In the genomic region with DNA sequence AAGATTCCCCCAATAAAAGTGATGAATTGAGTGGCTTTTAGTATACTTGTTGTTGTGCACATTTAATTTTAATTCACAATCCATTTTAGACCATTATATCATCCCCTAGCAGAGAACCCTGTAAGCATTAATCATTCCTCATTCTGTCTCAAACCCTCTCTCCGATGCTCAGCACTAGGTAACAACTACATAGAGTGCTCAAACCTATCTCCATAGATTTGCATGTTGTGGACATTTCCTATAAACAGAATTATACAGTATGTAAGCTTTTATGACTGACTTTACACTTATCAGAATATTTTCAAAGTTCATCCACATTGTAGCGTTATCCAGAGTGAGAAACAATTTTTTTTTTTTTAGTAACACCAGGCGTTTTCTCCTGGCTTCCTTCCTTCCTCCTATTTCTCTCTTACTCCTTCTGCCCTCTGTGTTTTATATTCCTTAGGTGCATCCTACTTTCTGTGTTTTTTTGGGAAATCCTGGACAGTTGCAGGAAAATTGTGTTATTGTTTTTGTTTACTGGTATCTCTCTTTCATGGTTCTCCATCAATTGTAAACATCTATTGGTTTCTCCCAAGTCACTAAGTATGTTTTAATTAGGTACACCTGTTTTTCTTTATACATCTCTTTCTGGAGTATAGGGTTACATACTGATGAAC, we compare ENCODE assay signal across 20 cellular contexts.
A peak's percentile ranks its signal among the peaks of the same experiment; 100 is the strongest.
DNase-seq lines count a peak whose midpoint lies in the region; ATAC-seq, FAIRE-seq and TF ChIP-seq lines count a peak whose summit lies in the region.
"Had no signal": no experiment of that assay in that cellular context is flagged by ENCODE, and none has a peak within 500 bp of the region (broad histone marks: within the 10 kb centered on the region; RNA-seq: fewer than 3 reads in every experiment).

No MANE protein-coding gene starts in this region.

- FAIRE-seq in RCC 7860 (lab: Jason Lieb, UNC): no peak

- POLR2A ChIA-PET in SK-N-SH (lab: Yijun Ruan, JAX): no interaction called here

- TF ChIP-seq RAD21 in SK-N-SH (IDR thresholded peaks at IDR 0.05; ENCODE audit: low read length): no peak

- H3K27ac Mint-ChIP-seq in stimulated activated effector memory CD8-positive, alpha-beta T cell treated with anti-CD3 and anti-CD28 coated beads, Interleukin-12 subunit alpha, Interleukin-12 subunit beta, amount 100 ng/mL, for 72 hours: no peak overlapping the region
- H3K27ac Mint-ChIP-seq: activated CD8-positive, alpha-beta T cell treated with anti-CD3 and anti-CD28 coated beads, Interleukin-2, amount 10 ng/mL, durations not matched to agents 7 days and 5 days; activated T-helper 1 cell treated with anti-CD3 and anti-CD28 coated beads, Interleukin-12 subunit alpha, Interleukin-12 subunit beta, Interleukin-2, Interleukin-4 antibody, amounts not matched to agents 30 ng/mL and 10 ng/mL and 1 ng/mL, durations not matched to agents 14 hours and 24 hours and 36 hours; CD14-positive monocyte; naive thymus-derived CD4-positive, alpha-beta T cell; stimulated activated naive CD8-positive, alpha-beta T cell treated with anti-CD3 and anti-CD28 coated beads, Interleukin-15, Interleukin-2, amounts not matched to agents 100 ng/mL and 50 ng/mL, for 24 hours had no signal

- no peak overlapping the region for H3K4me3 ChIP-seq in SK-N-SH (ENCODE audit: low read depth in 2 of 2, low read length in 1 of 2)
- H3K4me3 ChIP-seq: adrenal gland, lung, prostate gland had no signal

- H3K36me3 ChIP-seq in SK-N-SH (replicated peaks in 1 of 2; ENCODE audit: control insufficient read depth in 1 of 2, insufficient read depth in 2 of 2, low read length in 1 of 2): no peaks in the 10 kb centered on the region
- H3K36me3 ChIP-seq: adrenal gland, prostate gland had no signal

- H3K36me3 Mint-ChIP-seq in stimulated activated effector memory CD8-positive, alpha-beta T cell treated with anti-CD3 and anti-CD28 coated beads, Interleukin-12 subunit alpha, Interleukin-12 subunit beta, amount 100 ng/mL, for 72 hours: no peaks in the 10 kb centered on the region
- H3K36me3 Mint-ChIP-seq: CD14-positive monocyte had no signal

- no peak overlapping the region for H3K4me3 Mint-ChIP-seq in stimulated activated effector memory CD8-positive, alpha-beta T cell treated with anti-CD3 and anti-CD28 coated beads, Interleukin-12 subunit alpha, Interleukin-12 subunit beta, amount 100 ng/mL, for 72 hours
- H3K4me3 Mint-ChIP-seq: activated CD8-positive, alpha-beta T cell treated with anti-CD3 and anti-CD28 coated beads, Interleukin-2, amount 10 ng/mL, durations not matched to agents 7 days and 5 days; activated T-helper 1 cell treated with anti-CD3 and anti-CD28 coated beads, Interleukin-12 subunit alpha, Interleukin-12 subunit beta, Interleukin-2, Interleukin-4 antibody, amounts not matched to agents 30 ng/mL and 10 ng/mL and 1 ng/mL, durations not matched to agents 14 hours and 24 hours and 36 hours; CD14-positive monocyte; naive thymus-derived CD4-positive, alpha-beta T cell; stimulated activated naive CD8-positive, alpha-beta T cell treated with anti-CD3 and anti-CD28 coated beads, Interleukin-15, Interleukin-2, amounts not matched to agents 100 ng/mL and 50 ng/mL, for 24 hours had no signal

- H2AFZ ChIP-seq in SK-N-SH (ENCODE audit: low read depth): no peak overlapping the region

- no peaks in the 10 kb centered on the region for H4K20me1 ChIP-seq in SK-N-SH (ENCODE audit: insufficient read depth)

- TF ChIP-seq EP300 in SK-N-SH (IDR thresholded peaks at IDR 0.05; ENCODE audit: borderline replicate concordance in 1 of 2, low read depth in 1 of 2, low read length in 1 of 2): no peak

- no peak overlapping the region for H3K9ac ChIP-seq in SK-N-SH

- H3K4me1 Mint-ChIP-seq in stimulated activated effector memory CD8-positive, alpha-beta T cell treated with anti-CD3 and anti-CD28 coated beads, Interleukin-12 subunit alpha, Interleukin-12 subunit beta, amount 100 ng/mL, for 72 hours: peaks cover 15% of the 10 kb centered on the region
- H3K4me1 Mint-ChIP-seq: CD14-positive monocyte had no signal

- no peaks in the 10 kb centered on the region for H3K79me2 ChIP-seq in SK-N-SH (ENCODE audit: insufficient read depth)

- peaks cover 28% of the 10 kb centered on the region; the same call in 1 of the 2 replicates for H3K27me3 ChIP-seq in SK-N-SH (ENCODE audit: insufficient read depth)

- no peaks in the 10 kb centered on the region for H3K9me3 ChIP-seq in SK-N-SH
- H3K9me3 ChIP-seq: adrenal gland, prostate gland had no signal

- no peaks in the 10 kb centered on the region for H3K4me1 ChIP-seq in SK-N-SH (ENCODE audit: control insufficient read depth in 1 of 2, insufficient read depth in 2 of 2, low read depth in 1 of 2, low read length in 1 of 2)
- H3K4me1 ChIP-seq: adrenal gland, prostate gland had no signal

- WGBS in SK-N-SH (ENCODE audit: low lambda C conversion rate): 3% methylated on average over 3 of the region's 3 CpGs

- no peak for TF ChIP-seq CTCF in SK-N-SH (IDR thresholded peaks at IDR 0.05)

- peaks cover 37% of the 10 kb centered on the region for H3K9me3 Mint-ChIP-seq in stimulated activated effector memory CD8-positive, alpha-beta T cell treated with anti-CD3 and anti-CD28 coated beads, Interleukin-12 subunit alpha, Interleukin-12 subunit beta, amount 100 ng/mL, for 72 hours

- DNase-seq in SK-N-SH (no peak), RCC 7860 (ENCODE audit: low spot score) (peak; percentile 17), glomerular visceral epithelial cell (ENCODE audit: extremely low spot score) (peak; percentile 33), SIG-M5 (lab: John Stamatoyannopoulos, UW) (no peak)
- no peak for DNase-seq in stimulated activated effector memory CD8-positive, alpha-beta T cell treated with anti-CD3 and anti-CD28 coated beads, Interleukin-12 subunit alpha, Interleukin-12 subunit beta, amount 100 ng/mL, for 72 hours (ENCODE audit: low spot score in 2 of 2)
- DNase-seq: activated CD8-positive, alpha-beta T cell treated with anti-CD3 and anti-CD28 coated beads, Interleukin-2, amount 10 ng/mL, durations not matched to agents 7 days and 5 days; adrenal gland; effector memory CD4-positive, alpha-beta T cell; KG1; naive thymus-derived CD4-positive, alpha-beta T cell; NCI-H1092 treated with DMSO at 0.1 percent for 48 hours; NCI-H226 had no signal

- no peaks in the 10 kb centered on the region for H3F3A ChIP-seq in SK-N-SH (replicated peaks; ENCODE audit: insufficient read depth)

- H3K27ac ChIP-seq in SK-N-SH (ENCODE audit: low read depth in 2 of 2, low read length in 1 of 2): no peak overlapping the region
- H3K27ac ChIP-seq: adrenal gland, prostate gland had no signal

- peak; percentile 9; the same call in 2 of the 3 replicates for ATAC-seq in SK-N-SH treated with all-trans-retinoic acid at 6 μM for 48 hours
- ATAC-seq in stimulated activated effector memory CD8-positive, alpha-beta T cell treated with anti-CD3 and anti-CD28 coated beads, Interleukin-12 subunit alpha, Interleukin-12 subunit beta, amount 100 ng/mL, for 72 hours: peak; percentile 24
- ATAC-seq in HG02798 (IDR thresholded peaks at IDR 0.05; ENCODE audit: poor library complexity, unreplicated experiment): no peak
- no peak for ATAC-seq in HG02852 (IDR thresholded peaks at IDR 0.05; ENCODE audit: unreplicated experiment)
- ATAC-seq: activated CD8-positive, alpha-beta T cell treated with anti-CD3 and anti-CD28 coated beads, Interleukin-2, amount 10 ng/mL, durations not matched to agents 7 days and 5 days had no signal

- H3K4me2 ChIP-seq in SK-N-SH: no peak overlapping the region

- CTCF ChIA-PET in SK-N-SH (lab: Yijun Ruan, JAX): no interaction called here

- H3K9me2 ChIP-seq in SK-N-SH: no peaks in the 10 kb centered on the region

TF ChIP-seq in SK-N-SH treated with all-trans-retinoic acid at 6 μM for 48 hours, 23 proteins besides CTCF, POLR2A, EP300 and RAD21 (continues in another document):
- TF ChIP-seq ZFP30 (CRISPR knock-in tag; IDR thresholded peaks at IDR 0.05) (no peak), ZFP3 (CRISPR knock-in tag; IDR thresholded peaks at IDR 0.05) (no peak), PPARA (CRISPR knock-in tag; IDR thresholded peaks at IDR 0.05; ENCODE audit: borderline replicate concordance) (no peak), ZNF8 (CRISPR knock-in tag; IDR thresholded peaks at IDR 0.05) (no peak), ESRRG (CRISPR knock-in tag; IDR thresholded peaks at IDR 0.05) (no peak)

TF ChIP-seq in SK-N-SH, 30 proteins besides CTCF, POLR2A, EP300 and RAD21 (continues in another document):
- TF ChIP-seq MAX (IDR thresholded peaks at IDR 0.05; ENCODE audit: low read depth) (no peak), NRF1 (IDR thresholded peaks at IDR 0.05; ENCODE audit: low read depth, low read length) (no peak), SMC3 (IDR thresholded peaks at IDR 0.05; ENCODE audit: low read depth, low read length) (no peak), ELF1 (IDR thresholded peaks at IDR 0.05) (no peak), POLR2AphosphoS5 (IDR thresholded peaks at IDR 0.05; ENCODE audit: low read depth, low read length) (no peak), TEAD4 (IDR thresholded peaks at IDR 0.05; ENCODE audit: borderline replicate concordance, insufficient read depth) (no peak)
- TF ChIP-seq, protein P1, sequence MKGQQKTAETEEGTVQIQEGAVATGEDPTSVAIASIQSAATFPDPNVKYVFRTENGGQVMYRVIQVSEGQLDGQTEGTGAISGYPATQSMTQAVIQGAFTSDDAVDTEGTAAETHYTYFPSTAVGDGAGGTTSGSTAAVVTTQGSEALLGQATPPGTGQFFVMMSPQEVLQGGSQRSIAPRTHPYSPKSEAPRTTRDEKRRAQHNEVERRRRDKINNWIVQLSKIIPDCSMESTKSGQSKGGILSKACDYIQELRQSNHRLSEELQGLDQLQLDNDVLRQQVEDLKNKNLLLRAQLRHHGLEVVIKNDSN (IDR thresholded peaks at IDR 0.05; ENCODE audit: borderline replicate concordance, low read depth): no peak
- TF ChIP-seq, protein P2, sequence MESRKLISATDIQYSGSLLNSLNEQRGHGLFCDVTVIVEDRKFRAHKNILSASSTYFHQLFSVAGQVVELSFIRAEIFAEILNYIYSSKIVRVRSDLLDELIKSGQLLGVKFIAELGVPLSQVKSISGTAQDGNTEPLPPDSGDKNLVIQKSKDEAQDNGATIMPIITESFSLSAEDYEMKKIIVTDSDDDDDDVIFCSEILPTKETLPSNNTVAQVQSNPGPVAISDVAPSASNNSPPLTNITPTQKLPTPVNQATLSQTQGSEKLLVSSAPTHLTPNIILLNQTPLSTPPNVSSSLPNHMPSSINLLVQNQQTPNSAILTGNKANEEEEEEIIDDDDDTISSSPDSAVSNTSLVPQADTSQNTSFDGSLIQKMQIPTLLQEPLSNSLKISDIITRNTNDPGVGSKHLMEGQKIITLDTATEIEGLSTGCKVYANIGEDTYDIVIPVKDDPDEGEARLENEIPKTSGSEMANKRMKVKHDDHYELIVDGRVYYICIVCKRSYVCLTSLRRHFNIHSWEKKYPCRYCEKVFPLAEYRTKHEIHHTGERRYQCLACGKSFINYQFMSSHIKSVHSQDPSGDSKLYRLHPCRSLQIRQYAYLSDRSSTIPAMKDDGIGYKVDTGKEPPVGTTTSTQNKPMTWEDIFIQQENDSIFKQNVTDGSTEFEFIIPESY (IDR thresholded peaks at IDR 0.05; ENCODE audit: borderline replicate concordance, low read depth): no peak

Comparison
In these comparisons a context has a peak if more than half of its experiments do, and no peak if none do; other contexts are left out.
1. ATAC-seq: peak in SK-N-SH treated with all-trans-retinoic acid at 6 μM for 48 hours (single experiment) and stimulated activated effector memory CD8-positive, alpha-beta T cell treated with anti-CD3 and anti-CD28 coated beads, Interleukin-12 subunit alpha, Interleukin-12 subunit beta, amount 100 ng/mL, for 72 hours (single experiment); none in HG02798 (single experiment) and HG02852 (single experiment).
2. DNase-seq: peak in RCC 7860 (single experiment) and glomerular visceral epithelial cell (single experiment); none in SK-N-SH (single experiment), stimulated activated effector memory CD8-positive, alpha-beta T cell treated with anti-CD3 and anti-CD28 coated beads, Interleukin-12 subunit alpha, Interleukin-12 subunit beta, amount 100 ng/mL, for 72 hours (0 of 2) and SIG-M5 (single experiment).